ENCODE assay signal across 2 cellular contexts in the genomic region with DNA sequence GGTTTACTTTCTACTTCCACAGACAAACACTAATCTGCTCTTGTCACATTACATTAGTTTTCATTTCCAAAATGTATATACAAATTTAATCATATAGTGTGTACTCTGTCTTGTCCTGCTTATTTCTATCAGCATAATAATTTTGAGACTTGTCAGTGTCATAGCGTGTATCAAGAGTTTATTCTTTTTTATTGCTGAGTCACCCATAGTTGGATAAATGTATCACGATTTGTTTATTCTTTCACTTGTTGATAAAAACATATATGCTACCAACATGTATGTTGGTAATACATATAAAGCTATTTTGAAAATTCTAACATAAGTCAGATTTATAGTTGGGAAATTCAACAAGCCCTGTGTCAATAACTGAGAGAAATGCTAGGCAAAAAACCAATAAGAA.
TF ChIP-seq lines count a peak whose summit lies in the region.

No MANE protein-coding gene starts in this region.

TF ChIP-seq in HepG2, 621 proteins besides CTCF, POLR2A, EP300 and RAD21:
- TF ChIP-seq MAFK (conservative IDR thresholded peaks at IDR 0.05 in 1 of 2, IDR thresholded peaks at IDR 0.05 in 1 of 2; ENCODE audit: low read length in 2 of 2) (peak; percentile 19 to 35; a peak in 2 of 4 replicates), NFE2L2 (IDR thresholded peaks at IDR 0.05; ENCODE audit: low read length) (peak; percentile 81), SMAD9 (CRISPR knock-in tag; IDR thresholded peaks at IDR 0.05) (no peak)

TF ChIP-seq in IMR-90, 13 proteins besides CTCF, POLR2A, EP300 and RAD21 (continued from another document):
- no peak for TF ChIP-seq RCOR1 (IDR thresholded peaks at IDR 0.05; ENCODE audit: insufficient replicate concordance, low read length)
- no peak for TF ChIP-seq SMC3 (IDR thresholded peaks at IDR 0.05; ENCODE audit: low read depth, low read length)
- no peak for TF ChIP-seq MAFK (IDR thresholded peaks at IDR 0.05; ENCODE audit: low read depth, low read length)
